In the genomic region with DNA sequence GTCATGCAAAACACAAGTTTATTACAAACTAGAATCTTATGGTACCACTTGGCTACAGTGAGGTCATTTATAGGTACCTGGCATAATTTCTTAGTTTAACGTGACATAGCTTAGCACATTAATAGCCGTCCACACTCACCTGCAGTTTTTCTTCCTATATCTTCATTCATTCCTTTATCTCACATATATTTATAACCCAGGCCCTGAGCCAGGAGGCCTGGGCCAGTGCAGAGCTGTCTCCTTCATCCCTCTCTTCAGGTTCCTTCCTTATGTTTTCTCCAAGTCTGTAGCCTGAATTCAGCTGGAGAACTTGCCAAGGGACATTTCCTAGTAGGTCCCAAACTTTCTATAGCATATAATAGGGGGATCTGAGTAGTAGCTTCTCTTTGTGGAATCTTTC, we compare ENCODE assay signal across 9 cellular contexts.
"Had no signal": no experiment of that assay in that cellular context is flagged by ENCODE, and none has a peak within 500 bp of the region (broad histone marks: within the 10 kb centered on the region; RNA-seq: fewer than 3 reads in every experiment).

No MANE protein-coding gene starts in this region.

- H3K4me2 ChIP-seq: GM23338 had no signal

- H3K9me3 ChIP-seq: HAP-1 had no signal

- H3K36me3 ChIP-seq: HAP-1 had no signal

- H3K27ac Mint-ChIP-seq: GM23338, H9, HFFc6 had no signal

- DNase-seq: GM23248, GOT3, H7, H9, HCEC 1CT, HFFc6 had no signal

- H3K4me1 Mint-ChIP-seq: H9 had no signal

- H3K4me3 ChIP-seq: GM23248, GM23338, HAP-1 had no signal

- H3K4me3 Mint-ChIP-seq: GM23338, H9, HFFc6 had no signal

- ATAC-seq: GM23338, HCT116 had no signal

- H3K9ac ChIP-seq: GM23248 had no signal

- H3K9me3 Mint-ChIP-seq: GM23338, H9 had no signal

- H3K4me1 ChIP-seq: HAP-1 had no signal

- H3K27ac ChIP-seq: GM23248 had no signal

- H2AFZ ChIP-seq: GM23248, GM23338 had no signal
